27 cellular contexts compared by ENCODE assay signal in genomic region chr11:64015510-64015909, GRCh38. TPM values are rescaled to one million over a fixed set of nuclear protein-coding genes. Genes with fewer than 3 reads are reported as not detected.
"Had no signal": no experiment of that assay in that cellular context is flagged by ENCODE, and none has a peak within 500 bp of the region (broad histone marks: within the 10 kb centered on the region; RNA-seq: fewer than 3 reads in every experiment).

No MANE protein-coding gene starts in this region.

- H3K27ac Mint-ChIP-seq: T-cell had no signal

- H3K36me3 ChIP-seq: SJCRH30 had no signal

- H3K4me3 ChIP-seq: SJCRH30, SK-N-MC had no signal

- DNase-seq: Karpas-422, MM.1S, MV-4-11, NCI-H1092, NCI-H1105, NCI-H1417 treated with DMSO at 0.1 percent for 48 hours, NCI-H1436 treated with DMSO at 0.1 percent for 48 hours, NCI-H187 treated with DMSO at 0.1 percent for 48 hours, NCI-H2029, NCI-H2227 treated with DMSO at 0.1 percent for 48 hours, NCI-H345, NCI-H446, NCI-H510A treated with DMSO at 0.1 percent for 48 hours, NCI-H526 treated with DMSO at 0.1 percent for 48 hours, NCI-H774, OCI-M1, PC-3, SHP77, SIG-M5, SJCRH30, T-cell had no signal

- ATAC-seq: PC-3, Right ventricle myocardium inferior, T-cell had no signal

- H3K27me3 Mint-ChIP-seq: T-cell had no signal

- H3K9ac ChIP-seq: KMS-11 had no signal

- H3K4me1 Mint-ChIP-seq: T-cell had no signal

- H3K36me3 Mint-ChIP-seq: T-cell had no signal

- H3K27ac ChIP-seq: KMS-11, RWPE1, SJCRH30, SK-N-MC had no signal

- H3K9me3 ChIP-seq: SJCRH30 had no signal

- H3K4me2 ChIP-seq: KMS-11 had no signal

- H3K4me3 Mint-ChIP-seq: T-cell had no signal

RNA-seq across cellular contexts. Expression of gene FLRT1, which starts 20.2 kb away (rescaled TPM):
- total RNA-seq: LHCN-M2, PC-3, SK-MEL-5, T-cell had no signal
